In genomic region chr6:35583893-35584688, GRCh38 we compare ENCODE assay signal across 8 cellular contexts.
A peak's percentile ranks its signal among the peaks of the same experiment; 100 is the strongest.
DNase-seq lines count a peak whose midpoint lies in the region; ATAC-seq and TF ChIP-seq lines count a peak whose summit lies in the region.

No MANE protein-coding gene starts in this region.

- no peak overlapping the region for H3K4me3 Mint-ChIP-seq in T-helper 17 cell

- H3K27me3 Mint-ChIP-seq in T-helper 17 cell = no peaks in the 10 kb centered on the region

- peak overlapping the region; percentile 85 for H3K27ac Mint-ChIP-seq in T-helper 17 cell

- TF ChIP-seq CTCF in left ventricle myocardium inferior (IDR thresholded peaks at IDR 0.05; ENCODE audit: borderline replicate concordance) (peak; percentile 85), sigmoid colon (IDR thresholded peaks at IDR 0.05) (peak; percentile 75 to 86 (median 77))

- peak; percentile 91 for DNase-seq in G401 (ENCODE audit: low spot score)
- peak; percentile 44 for DNase-seq in NCI-H1092 treated with DMSO at 0.1 percent for 48 hours (lab: John Stamatoyannopoulos, UW)
- peak; percentile 46 to 60 (median 49) for DNase-seq in T-helper 17 cell
- peak; percentile 80 for DNase-seq in amniotic epithelial cell (ENCODE audit: low read depth)
- DNase-seq in left ventricle myocardium inferior = no peak
- peak; percentile 89 for DNase-seq in sigmoid colon

- no peak for TF ChIP-seq POLR2A in sigmoid colon (IDR thresholded peaks at IDR 0.05)

- H3K36me3 Mint-ChIP-seq in T-helper 17 cell (ENCODE audit: low read depth) = peaks cover 5% of the 10 kb centered on the region

- in situ Hi-C loops in G401 (cut with HindIII; ENCODE audit: low sequenced_read_pairs) = no loop called here

- H3K27ac ChIP-seq in left ventricle myocardium inferior (replicated peaks) (peak overlapping the region; percentile 72), sigmoid colon (peak overlapping the region; percentile 44 to 94 (median 77))

- H3K27me3 ChIP-seq in left ventricle myocardium inferior (ENCODE audit: low read depth) (no peaks in the 10 kb centered on the region), sigmoid colon (no peaks in the 10 kb centered on the region)

- peaks cover 57% of the 10 kb centered on the region for H3K4me1 ChIP-seq in left ventricle myocardium inferior
- H3K4me1 ChIP-seq in sigmoid colon = peaks cover 0 to 57% (median 43%) of the 10 kb centered on the region in 4 donors

- ATAC-seq in T-helper 17 cell (peak; percentile 83), GM18873 (IDR thresholded peaks at IDR 0.05; ENCODE audit: low FRiP score, unreplicated experiment) (no peak), HG03442 (IDR thresholded peaks at IDR 0.05; ENCODE audit: unreplicated experiment) (no peak)

- H3K4me3 ChIP-seq in left ventricle myocardium inferior = no peak overlapping the region
- H3K4me3 ChIP-seq in sigmoid colon = no peak overlapping the region

- whole genome bisulfite sequencing in sigmoid colon, 2 donors = 19 to 31% methylated on average over 6 of the region's 6 CpGs

- no peak for TF ChIP-seq EP300 in sigmoid colon (IDR thresholded peaks at IDR 0.05)

- intact Hi-C loops in left ventricle myocardium inferior (cut with micrococcal nuclease) (loop anchor here (1.0 to 5.0 kb wide), 2 partner anchors 103 to 153 kb away; partner anchors contain the start of genes ARMC12 and FKBP5), sigmoid colon (cut with DNase I) (loop anchor here (1.0 to 5.0 kb wide), 4 partner anchors 38 to 152 kb away; partner anchors contain the start of gene FKBP5)

- peaks cover 82% of the 10 kb centered on the region for H3K36me3 ChIP-seq in left ventricle myocardium inferior
- peaks cover 8 to 83% (median 36%) of the 10 kb centered on the region in 4 donors for H3K36me3 ChIP-seq in sigmoid colon

- H3K9me3 ChIP-seq in T-helper 17 cell (ENCODE audit: control insufficient read depth, low read length, poor library complexity, severe bottlenecking) (no peaks in the 10 kb centered on the region), left ventricle myocardium inferior (replicated peaks) (no peaks in the 10 kb centered on the region), sigmoid colon (no peaks in the 10 kb centered on the region)

- H3K4me1 Mint-ChIP-seq in T-helper 17 cell = peaks cover 31% of the 10 kb centered on the region
